In the genomic region with DNA sequence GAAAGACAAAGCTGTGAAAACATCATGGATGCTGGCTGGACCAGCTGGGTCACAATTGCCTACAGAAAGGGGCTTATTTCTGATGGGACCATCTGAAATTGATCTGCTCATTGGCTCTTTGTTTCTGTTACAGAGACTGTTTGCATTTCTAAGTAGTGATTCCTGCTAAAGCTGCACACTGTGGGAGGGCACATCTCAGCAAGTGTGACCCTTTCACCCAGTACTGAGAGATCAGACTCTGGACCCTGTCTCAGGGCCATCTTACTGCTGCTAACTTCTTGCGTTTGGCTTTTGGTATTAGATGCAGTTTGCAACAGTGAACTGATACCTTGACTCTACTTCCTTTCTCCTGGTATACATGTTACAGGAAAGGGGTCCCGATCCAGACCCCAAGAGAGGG, we compare ENCODE assay signal across 26 cellular contexts. TPM values are rescaled to one million over a fixed set of nuclear protein-coding genes. Genes with fewer than 3 reads are reported as not detected.
DNase-seq lines count a peak whose midpoint lies in the region; ATAC-seq, FAIRE-seq and TF ChIP-seq lines count a peak whose summit lies in the region.
"Had no signal": no experiment of that assay in that cellular context is flagged by ENCODE, and none has a peak within 500 bp of the region (broad histone marks: within the 10 kb centered on the region; RNA-seq: fewer than 3 reads in every experiment).

No MANE protein-coding gene starts in this region.

- dilution Hi-C loops in IMR-90 (cut with HindIII; ENCODE audit: low sequenced_read_pairs, unreplicated experiment) = no loop called here

- H3K36me3 ChIP-seq in IMR-90 (ENCODE audit: control insufficient read depth, insufficient read depth, low read length) = no peaks in the 10 kb centered on the region
- no peaks in the 10 kb centered on the region for H3K36me3 ChIP-seq in H1 (ENCODE audit: control insufficient read depth in 2 of 4, insufficient read depth in 4 of 4, low read length in 3 of 4)
- no peaks in the 10 kb centered on the region for H3K36me3 ChIP-seq in neural progenitor cell
- no peaks in the 10 kb centered on the region for H3K36me3 ChIP-seq in upper lobe of right lung
- no peaks in the 10 kb centered on the region for H3K36me3 ChIP-seq in stomach
- H3K36me3 ChIP-seq: BLaER1 treated with 17β-estradiol and CSF1 and Interleukin-3, amounts not matched to agents 10 nM and 100 nM; MG63; SJSA1 had no signal

- H2AK5ac ChIP-seq in IMR-90 (ENCODE audit: low read depth, low read length) (no peak overlapping the region), H1 (ENCODE audit: low read depth, low read length) (no peak overlapping the region)

- H3K9me1 ChIP-seq in IMR-90 (ENCODE audit: insufficient read depth, low read length) = no peaks in the 10 kb centered on the region

- no CpG with 5 or more reads among the region's 2 CpGs for WGBS in IMR-90 (ENCODE audit: extremely low coverage in 2 of 2, insufficient read length in 1 of 2), 2 experiments
- 88% methylated on average over 2 of the region's 2 CpGs; no CpG with 5 or more reads in 1 of the 2 experiments for WGBS in H1 (ENCODE audit: extremely low coverage in 1 of 2, insufficient coverage in 1 of 2, insufficient read length in 1 of 2, insufficient replicate concordance in 2 of 2, low coverage in 1 of 2, low lambda C conversion rate in 2 of 2, missing lambda C conversion rate in 1 of 2), 2 experiments
- WGBS in stomach, 5 donors = 86 to 100% (median 89%) methylated on average over 2 of the region's 2 CpGs

- POLR2A ChIA-PET in IMR-90 (lab: Charles Lee; ENCODE audit: unreplicated experiment) = no interaction called here
- POLR2A ChIA-PET in H1 (lab: Charles Lee; ENCODE audit: partially characterized antibody) = interaction anchor here (0.6 kb wide), 1 partner anchor 18 kb away, joined by 6 read pairs; no protein-coding TSS in a partner anchor

- no peak for TF ChIP-seq POLR2A in IMR-90 (IDR thresholded peaks at IDR 0.05; ENCODE audit: low read depth, low read length)
- TF ChIP-seq POLR2A in H1 (IDR thresholded peaks at IDR 0.05; ENCODE audit: control extremely low read depth in 1 of 2, low read depth in 2 of 2, low read length in 2 of 2) = no peak
- no peak for TF ChIP-seq POLR2A in stomach (IDR thresholded peaks at IDR 0.05)

- H2BK15ac ChIP-seq in IMR-90 (ENCODE audit: low read depth, low read length) = no peak overlapping the region
- no peak overlapping the region for H2BK15ac ChIP-seq in H1 (ENCODE audit: low read length)

- H3K9me3 ChIP-seq in IMR-90 (ENCODE audit: control insufficient read depth, insufficient read depth, low read length) = no peaks in the 10 kb centered on the region
- H3K9me3 ChIP-seq in H1 (ENCODE audit: insufficient read depth in 2 of 2, low read depth in 1 of 2, low read length in 1 of 2) = 0 out of 4 replicates have a peak, but pooled peaks cover 8 to 9% of the 10 kb centered on the region in 2 experiments
- H3K9me3 ChIP-seq in neural progenitor cell (ENCODE audit: low read depth) = no peaks in the 10 kb centered on the region
- H3K9me3 ChIP-seq in upper lobe of right lung = no peaks in the 10 kb centered on the region
- H3K9me3 ChIP-seq in stomach = no peaks in the 10 kb centered on the region
- H3K9me3 ChIP-seq: MG63, SJSA1 had no signal

- no peaks in the 10 kb centered on the region for H3K36me3 Mint-ChIP-seq in neural progenitor cell

- H3K4ac ChIP-seq in IMR-90 (ENCODE audit: low read depth, low read length) (no peak overlapping the region), H1 (replicated peaks; ENCODE audit: insufficient read length, low read depth, low read length) (no peak overlapping the region)

- H3K4me3 Mint-ChIP-seq in neural progenitor cell = no peak overlapping the region
- H3K4me3 Mint-ChIP-seq: CD4-positive, alpha-beta T cell had no signal

- CTCF ChIA-PET in IMR-90 (lab: Yijun Ruan, JAX) (no interaction called here), H1 (lab: Charles Lee; ENCODE audit: partially characterized antibody) (interaction anchor here (0.8 to 1.4 kb wide), 2 partner anchors 10 to 18 kb away, joined by 3 to 4 read pairs; no protein-coding TSS in a partner anchor)

- H4K8ac ChIP-seq in IMR-90 (ENCODE audit: low read depth in 2 of 2, low read length in 2 of 2) (no peak overlapping the region), H1 (ENCODE audit: extremely low read depth, insufficient read depth, low read length) (no peak overlapping the region)

- ATAC-seq in IMR-90 (ENCODE audit: low read depth) = peak; percentile 62; the same call in 1 of the 2 replicates
- ATAC-seq in upper lobe of right lung = no peak
- no peak for ATAC-seq in HG02884 (IDR thresholded peaks at IDR 0.05; ENCODE audit: unreplicated experiment)
- ATAC-seq: PC-3, Right ventricle myocardium inferior had no signal

- H3K9me3 Mint-ChIP-seq in neural progenitor cell = no peaks in the 10 kb centered on the region
- H3K9me3 Mint-ChIP-seq: CD4-positive, alpha-beta T cell had no signal

- no peak overlapping the region for H3K27ac Mint-ChIP-seq in neural progenitor cell
- H3K27ac Mint-ChIP-seq: CD4-positive, alpha-beta T cell had no signal

- no TSS peak for BruUV-seq in IMR-90 (replicated peaks; lab: Mats Ljungman, UMichigan)

- no peak for TF ChIP-seq RAD21 in IMR-90 (IDR thresholded peaks at IDR 0.05; ENCODE audit: low read length)
- no peak for TF ChIP-seq RAD21 in H1 (IDR thresholded peaks at IDR 0.05 in 1 of 2, conservative IDR thresholded peaks at IDR 0.05 in 1 of 2; ENCODE audit: low read depth in 2 of 2, low read length in 2 of 2)

- H3K4me2 ChIP-seq in IMR-90 (ENCODE audit: low read depth, low read length) (no peak overlapping the region), H1 (ENCODE audit: insufficient read depth in 1 of 2, low read depth in 2 of 2, low read length in 2 of 2) (no peak overlapping the region), neural progenitor cell (no peak overlapping the region)
- H3K4me2 ChIP-seq: BLaER1 treated with 17β-estradiol and CSF1 and Interleukin-3, amounts not matched to agents 10 nM and 100 nM had no signal

- no peaks in the 10 kb centered on the region for H3K4me1 Mint-ChIP-seq in neural progenitor cell

- H3K23ac ChIP-seq in IMR-90 (ENCODE audit: low read depth, low read length) (no peak overlapping the region), H1 (ENCODE audit: insufficient read length) (no peak overlapping the region)

- H3K18ac ChIP-seq in IMR-90 (ENCODE audit: low read depth, low read length) (no peak overlapping the region), H1 (ENCODE audit: extremely low read depth, low read length) (no peak overlapping the region)

- H3K79me1 ChIP-seq in IMR-90 (ENCODE audit: low read depth in 1 of 2, low read length in 2 of 2) (no peaks in the 10 kb centered on the region), H1 (ENCODE audit: low read depth, low read length) (no peaks in the 10 kb centered on the region)

- H3K9ac ChIP-seq in IMR-90 (ENCODE audit: low read depth, low read length) (no peak overlapping the region), H1 (replicated peaks in 1 of 4; ENCODE audit: extremely low read depth in 1 of 4, low read depth in 3 of 4, low read length in 3 of 4) (no peak overlapping the region), neural progenitor cell (no peak overlapping the region)
- H3K9ac ChIP-seq: BLaER1 treated with 17β-estradiol and CSF1 and Interleukin-3, amounts not matched to agents 10 nM and 100 nM had no signal

- H2BK5ac ChIP-seq in IMR-90 (ENCODE audit: low read depth, low read length, poor library complexity, severe bottlenecking) (no peak overlapping the region), H1 (ENCODE audit: low read depth, low read length) (no peak overlapping the region)

- H2AFZ ChIP-seq in IMR-90 (replicated peaks; ENCODE audit: low read length, poor library complexity) (no peak overlapping the region), H1 (ENCODE audit: low read length) (peak overlapping the region; percentile 97), neural progenitor cell (replicated peaks) (peak overlapping the region; percentile 68)

- H2BK20ac ChIP-seq in IMR-90 (ENCODE audit: low read depth, low read length) (no peak overlapping the region), H1 (ENCODE audit: low read length) (no peak overlapping the region)

- H3F3A ChIP-seq in neural progenitor cell (ENCODE audit: low read depth) = no peaks in the 10 kb centered on the region

- H4K5ac ChIP-seq in IMR-90 (ENCODE audit: low read depth, low read length) = no peak overlapping the region
- no peak overlapping the region for H4K5ac ChIP-seq in H1 (ENCODE audit: insufficient read length, low read depth, low read length)

- H3K4me3 ChIP-seq in IMR-90 (ENCODE audit: insufficient read depth, low read depth, low read length) (no peak overlapping the region), H1 (ENCODE audit: extremely low read depth in 1 of 4, insufficient read depth in 2 of 4, low read depth in 3 of 4, low read length in 4 of 4) (no peak overlapping the region), neural progenitor cell (no peak overlapping the region), upper lobe of right lung (no peak overlapping the region), stomach (no peak overlapping the region)
- H3K4me3 ChIP-seq: BLaER1 treated with 17β-estradiol and CSF1 and Interleukin-3, amounts not matched to agents 10 nM and 100 nM; MG63; SJSA1 had no signal

- H3K4me1 ChIP-seq in IMR-90 (ENCODE audit: control insufficient read depth, insufficient read depth, low read length) (no peaks in the 10 kb centered on the region), H1 (replicated peaks in 1 of 4; ENCODE audit: control insufficient read depth in 3 of 4, insufficient read depth in 4 of 4, low read length in 3 of 4) (no peaks in the 10 kb centered on the region; a peak in 1 of 7 replicates), neural progenitor cell (no peaks in the 10 kb centered on the region), upper lobe of right lung (no peaks in the 10 kb centered on the region), stomach (no peaks in the 10 kb centered on the region)
- H3K4me1 ChIP-seq: BLaER1 treated with 17β-estradiol and CSF1 and Interleukin-3, amounts not matched to agents 10 nM and 100 nM; SJSA1 had no signal

- H4K20me1 ChIP-seq in IMR-90 (ENCODE audit: insufficient read depth, low read length) (no peaks in the 10 kb centered on the region), H1 (replicated peaks in 1 of 2; ENCODE audit: control insufficient read depth in 1 of 2, insufficient read depth in 2 of 2, low read length in 2 of 2) (no peaks in the 10 kb centered on the region), neural progenitor cell (ENCODE audit: low read depth) (no peaks in the 10 kb centered on the region)
- H4K20me1 ChIP-seq: BLaER1 treated with 17β-estradiol and CSF1 and Interleukin-3, amounts not matched to agents 10 nM and 100 nM had no signal

- no peak for DNase-seq in IMR-90
- no peak for DNase-seq in H1 (ENCODE audit: low read depth in 1 of 2, low spot score in 2 of 2)
- DNase-seq in neural progenitor cell (ENCODE audit: low spot score) = no peak
- DNase-seq in upper lobe of right lung = peak; percentile 9
- DNase-seq in NCI-H1092 (lab: John Stamatoyannopoulos, UW) = no peak
- no peak for DNase-seq in stomach
- DNase-seq: AML-193; CD4-positive, alpha-beta T cell; DMS53; KG1; MG63; NCI-H1417; NCI-H1694; NCI-H2029 treated with DMSO at 0.1 percent for 48 hours; NCI-H446 treated with DMSO at 0.1 percent for 48 hours; NCI-H526; NCI-H82; NK-92 treated with Interleukin-12 subunit alpha and Interleukin-12 subunit beta, amount 100 ng/mL, for 24 hours; PC-3 had no signal

- TF ChIP-seq CTCF in IMR-90 (conservative IDR thresholded peaks at IDR 0.05; ENCODE audit: low read depth, low read length) (no peak), H1 (IDR thresholded peaks at IDR 0.05; ENCODE audit: control extremely low read depth in 1 of 3, insufficient read depth in 1 of 3, low read depth in 1 of 3, low read length in 3 of 3) (no peak), neural progenitor cell (IDR thresholded peaks at IDR 0.05) (no peak), upper lobe of right lung (IDR thresholded peaks at IDR 0.05) (no peak), stomach (IDR thresholded peaks at IDR 0.05) (no peak)

- H3K27ac ChIP-seq in IMR-90 (ENCODE audit: insufficient read depth, low read length) = no peak overlapping the region
- no peak overlapping the region for H3K27ac ChIP-seq in H1 (ENCODE audit: low read depth, low read length)
- H3K27ac ChIP-seq in neural progenitor cell = no peak overlapping the region
- H3K27ac ChIP-seq in upper lobe of right lung = no peak overlapping the region
- H3K27ac ChIP-seq in stomach = no peak overlapping the region
- H3K27ac ChIP-seq: BLaER1 treated with 17β-estradiol and CSF1 and Interleukin-3, amounts not matched to agents 10 nM and 100 nM; SJSA1 had no signal

- H2BK12ac ChIP-seq in H1 (ENCODE audit: low read depth, low read length) = no peak overlapping the region

- intact Hi-C loops in IMR-90 (cut with micrococcal nuclease) = no loop called here
- intact Hi-C loops in upper lobe of right lung (cut with DNase I) = no loop called here
- intact Hi-C loops in stomach (cut with DNase I; ENCODE audit: low total_unique reads) = no loop called here

- TF ChIP-seq EP300 in H1 (IDR thresholded peaks at IDR 0.05; ENCODE audit: borderline replicate concordance in 1 of 2, low read depth in 2 of 2, low read length in 2 of 2) (no peak), stomach (IDR thresholded peaks at IDR 0.05) (no peak)

- H4K91ac ChIP-seq in IMR-90 (ENCODE audit: insufficient read depth, low read depth, low read length) = no peak overlapping the region
- no peak overlapping the region for H4K91ac ChIP-seq in H1 (replicated peaks; ENCODE audit: insufficient read length, low read length)

- H3K79me2 ChIP-seq in H1 (ENCODE audit: control insufficient read depth in 1 of 2, insufficient read depth in 2 of 2, low read length in 2 of 2) (no peaks in the 10 kb centered on the region), neural progenitor cell (ENCODE audit: low read depth) (no peaks in the 10 kb centered on the region)

- peaks cover 2% of the 10 kb centered on the region; the same call in 1 of the 2 replicates for H3K27me3 ChIP-seq in IMR-90 (ENCODE audit: control insufficient read depth, insufficient read depth, low read length)
- no peaks in the 10 kb centered on the region for H3K27me3 ChIP-seq in H1 (replicated peaks in 1 of 4; ENCODE audit: control insufficient read depth in 3 of 4, extremely low read depth in 1 of 4, insufficient read depth in 3 of 4, low read length in 3 of 4)
- H3K27me3 ChIP-seq in neural progenitor cell = no peaks in the 10 kb centered on the region
- H3K27me3 ChIP-seq in upper lobe of right lung = no peaks in the 10 kb centered on the region
- no peaks in the 10 kb centered on the region for H3K27me3 ChIP-seq in stomach
- H3K27me3 ChIP-seq: BLaER1 treated with 17β-estradiol and CSF1 and Interleukin-3, amounts not matched to agents 10 nM and 100 nM; MG63; SJSA1 had no signal

- H3K27me3 Mint-ChIP-seq in neural progenitor cell (ENCODE audit: insufficient read depth, low read depth) = no peaks in the 10 kb centered on the region
- H3K27me3 Mint-ChIP-seq: CD4-positive, alpha-beta T cell had no signal

- no peak overlapping the region for H3K14ac ChIP-seq in IMR-90 (replicated peaks; ENCODE audit: low read depth, low read length)
- no peak overlapping the region for H3K14ac ChIP-seq in H1 (ENCODE audit: insufficient read length)

- no peak for FAIRE-seq in H1 (lab: Jason Lieb, UNC)
- FAIRE-seq: A204.1, D721Med, H54 had no signal

- H3K23me2 ChIP-seq in H1 (ENCODE audit: low read depth, low read length) = no peaks in the 10 kb centered on the region

- no peak overlapping the region for H2AK9ac ChIP-seq in IMR-90 (replicated peaks; ENCODE audit: low read depth, low read length, poor library complexity)

- H2BK120ac ChIP-seq in IMR-90 (ENCODE audit: low read depth, low read length) (no peak overlapping the region), H1 (replicated peaks; ENCODE audit: low read depth, low read length) (no peak overlapping the region)

- H3K56ac ChIP-seq in IMR-90 (ENCODE audit: extremely low read depth, insufficient read depth, low read length) = no peak overlapping the region
- H3K56ac ChIP-seq in H1 (replicated peaks; ENCODE audit: insufficient read length, low read depth, low read length) = no peak overlapping the region

- in situ Hi-C loops in IMR-90 (cut with MboI; ENCODE audit: low sequenced_read_pairs) = loop anchor here (10.0 kb wide), 1 partner anchor 148 kb away; no protein-coding TSS in a partner anchor

RNA-seq across cellular contexts. Expression of a gene that starts 24.5 kb away (rescaled TPM):
- total RNA-seq in IMR-90 (2012; rRNA removed) = 23.8 and 26.7 TPM in 2 replicates
- polyA plus RNA-seq in IMR-90 (2012; rRNA removed) = 11.3 and 11.8 TPM in 2 replicates
- polyA plus RNA-seq in IMR-90 (2012; cell fraction: cytosol; rRNA removed) = 3.0 and 4.4 TPM in 2 replicates
- polyA plus RNA-seq in IMR-90 (2012; cell fraction: nucleus; rRNA removed; ENCODE audit: low replicate concordance) = 14.3 and 56.7 TPM in 2 replicates
- total RNA-seq in H1 (2021; fragmentation: NEBNext Ultra II Directional; extraction: Animal tissue kit (Norgen Biotek cat#: 25700)) = 25.0 and 26.1 TPM in 2 replicates
- polyA plus RNA-seq in H1 (2011; rRNA removed) = 13.0 and 13.2 TPM in 2 replicates
- 19.2 TPM for polyA plus RNA-seq in H1 (2011; cell fraction: cytosol; rRNA removed)
- 30.3 TPM for polyA plus RNA-seq in H1 (2011; cell fraction: nucleus; rRNA removed)
- 17.0 to 20.3 TPM (median 19.7 TPM) in 4 replicates for polyA plus RNA-seq in H1 (2012, experiment 1 of 2)
- 1.2 TPM for polyA plus RNA-seq in H1 (2012, experiment 2 of 2)
- polyA plus RNA-seq in H1 (2013, experiment 1 of 2) = 11.8 TPM
- polyA plus RNA-seq in H1 (2013, experiment 2 of 2) = 9.9 TPM
- 85.8 and 95.2 TPM in 2 replicates for polyA minus RNA-seq in H1 (2011; rRNA and poly(A)+ RNA removed)
- polyA minus RNA-seq in H1 (2011; cell fraction: cytosol; rRNA and poly(A)+ RNA removed) = 24.4 TPM
- polyA minus RNA-seq in H1 (2011; cell fraction: nucleus; rRNA and poly(A)+ RNA removed) = 198 TPM
- 11.1 TPM in 2 replicates for total RNA-seq in neural progenitor cell (ENCODE audit: low replicate concordance)
- total RNA-seq in upper lobe of right lung = 37.2 TPM
- total RNA-seq in stomach = 100 to 1,000 TPM in 2 of 5 donors, 10 to 100 TPM in 3; 77.6 to 129 (median 85.2) TPM
- polyA plus RNA-seq in stomach = 10 to 100 TPM in 1 of 3 donors, 1 to 10 TPM in 2; 6.7 to 13.0 (median 7.6) TPM
